ENCODE assay signal across 19 cellular contexts in the genomic region with DNA sequence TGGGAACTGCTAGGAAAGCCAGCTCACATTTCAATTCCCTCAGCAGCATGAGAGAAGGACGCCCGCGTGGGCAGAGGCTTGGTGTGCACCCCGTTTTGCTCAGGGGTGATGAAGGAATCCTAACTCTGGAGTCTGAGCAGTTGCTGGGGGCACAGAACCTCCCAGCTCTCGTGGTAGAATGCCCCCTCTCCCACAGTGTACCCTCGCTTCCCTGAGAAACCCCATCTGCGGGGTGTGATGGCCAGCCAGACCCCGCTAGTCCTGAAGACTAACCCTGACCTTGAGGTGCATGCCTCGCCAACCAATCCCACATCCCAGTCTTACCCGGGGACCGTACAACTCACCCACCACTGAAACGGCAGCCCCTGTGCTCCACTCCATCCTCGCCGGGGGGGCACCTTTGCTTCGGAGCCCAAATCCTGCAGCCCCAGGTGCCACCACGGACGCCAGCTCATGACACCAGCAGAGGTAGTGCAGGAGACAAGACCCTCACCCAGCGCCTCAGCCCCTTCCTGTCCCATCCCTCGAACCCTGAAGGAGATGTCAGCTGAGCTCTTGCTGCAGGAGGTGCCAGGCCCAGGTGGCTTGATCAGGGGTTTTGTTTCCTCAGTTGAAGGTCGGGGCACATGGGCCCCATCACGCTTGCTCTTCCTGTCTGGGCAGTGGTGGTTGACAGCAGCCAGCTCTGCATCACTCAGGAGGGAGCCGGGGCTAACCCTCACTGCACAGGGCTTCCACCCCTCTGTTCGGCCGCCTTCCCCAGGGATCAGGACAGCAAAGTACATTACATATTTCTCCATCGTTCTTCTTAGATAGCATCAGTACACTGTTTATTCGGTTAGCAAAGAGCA.
"Had no signal": no experiment of that assay in that cellular context is flagged by ENCODE, and none has a peak within 500 bp of the region (broad histone marks: within the 10 kb centered on the region; RNA-seq: fewer than 3 reads in every experiment).

No MANE protein-coding gene starts in this region.

- DNase-seq: activated CD4-positive, alpha-beta T cell treated with anti-CD3 and anti-CD28 coated beads, Interleukin-2, amount 50 U/mL, for 1 hour; activated naive CD4-positive, alpha-beta T cell; activated naive CD8-positive, alpha-beta T cell treated with anti-CD3 and anti-CD28 coated beads, Interleukin-2, amount 10 ng/mL, durations not matched to agents 7 days and 5 days; activated T-cell treated with anti-CD3 and anti-CD28 coated beads, Interleukin-2, amount 50 U/mL, for 4 hours; amniotic stem cell; esophagus squamous epithelium; kidney; left lung; naive B cell; ovary; stimulated activated CD4-positive, alpha-beta T cell treated with anti-CD3 and anti-CD28 coated beads, Interleukin-4, amount 100 ng/mL, for 24 hours; stomach had no signal

- H2AFZ ChIP-seq: neural progenitor cell had no signal

- H3K27me3 Mint-ChIP-seq: activated naive CD8-positive, alpha-beta T cell treated with anti-CD3 and anti-CD28 coated beads, Interleukin-2, amount 10 ng/mL, durations not matched to agents 7 days and 5 days; naive B cell had no signal

- H3K9me3 ChIP-seq: esophagus squamous epithelium, left lung, ovary, prostate gland, stomach, suprapubic skin, tibial nerve had no signal

- H3K36me3 ChIP-seq: esophagus squamous epithelium, left lung, neural progenitor cell, ovary, prostate gland, suprapubic skin, tibial nerve had no signal

- H3K4me1 ChIP-seq: left lung, neural progenitor cell had no signal

- H3K27ac Mint-ChIP-seq: activated naive CD8-positive, alpha-beta T cell treated with anti-CD3 and anti-CD28 coated beads, Interleukin-2, amount 10 ng/mL, durations not matched to agents 7 days and 5 days; activated T-helper 2 cell treated with anti-CD3 and anti-CD28 coated beads, Interferon-gamma antibody, Interleukin-2, Interleukin-4, amounts not matched to agents 10 μg/mL and 5 μg/mL and 100 μg/mL, durations not matched to agents 14 hours and 24 hours and 36 hours; neural progenitor cell had no signal

- H3K27ac ChIP-seq: coronary artery, esophagus squamous epithelium, left lung, neural progenitor cell, ovary, prostate gland, stomach, suprapubic skin, tibial nerve had no signal

- H3K4me3 ChIP-seq: coronary artery, esophagus squamous epithelium, left lung, lung, neural progenitor cell, ovary, prostate gland, stomach, suprapubic skin, tibial nerve had no signal

- H3K9ac ChIP-seq: neural progenitor cell had no signal

- H3K4me2 ChIP-seq: neural progenitor cell had no signal

- H3K4me3 Mint-ChIP-seq: activated naive CD8-positive, alpha-beta T cell treated with anti-CD3 and anti-CD28 coated beads, Interleukin-2, amount 10 ng/mL, durations not matched to agents 7 days and 5 days; activated T-cell treated with anti-CD3 and anti-CD28 coated beads, Interleukin-2, amount 50 U/mL, for 4 hours; neural progenitor cell had no signal

- ATAC-seq: left lung had no signal

- H3K9me3 Mint-ChIP-seq: activated naive CD8-positive, alpha-beta T cell treated with anti-CD3 and anti-CD28 coated beads, Interleukin-2, amount 10 ng/mL, durations not matched to agents 7 days and 5 days; activated T-cell treated with anti-CD3 and anti-CD28 coated beads, Interleukin-2, amount 50 U/mL, for 4 hours; activated T-helper 2 cell treated with anti-CD3 and anti-CD28 coated beads, Interferon-gamma antibody, Interleukin-2, Interleukin-4, amounts not matched to agents 10 μg/mL and 5 μg/mL and 100 μg/mL, durations not matched to agents 14 hours and 24 hours and 36 hours; naive B cell; neural progenitor cell had no signal

- H3K36me3 Mint-ChIP-seq: activated naive CD8-positive, alpha-beta T cell treated with anti-CD3 and anti-CD28 coated beads, Interleukin-2, amount 10 ng/mL, durations not matched to agents 7 days and 5 days; neural progenitor cell had no signal

- H3K27me3 ChIP-seq: esophagus squamous epithelium, left lung, neural progenitor cell, ovary, stomach, suprapubic skin, tibial nerve had no signal
